Comparison of ENCODE assay signal across 31 cellular contexts in genomic region chr1:220892086-220892376, GRCh38. TPM values are rescaled to one million over a fixed set of nuclear protein-coding genes. Genes with fewer than 3 reads are reported as not detected.
"Had no signal": no experiment of that assay in that cellular context is flagged by ENCODE, and none has a peak within 500 bp of the region (broad histone marks: within the 10 kb centered on the region; RNA-seq: fewer than 3 reads in every experiment).

No MANE protein-coding gene starts in this region.

- H3K27ac ChIP-seq: brain microvascular endothelial cell, esophagus muscularis mucosa, foreskin keratinocyte, pancreas, prostate gland, skin epidermis, VCaP had no signal

- ATAC-seq: foreskin keratinocyte, left cardiac atrium, left ventricle myocardium superior, mucosa of descending colon, pancreas, sciatic nerve had no signal

- H3K27ac Mint-ChIP-seq: activated CD4-positive, alpha-beta memory T cell treated with anti-CD3 and anti-CD28 coated beads for 36 hours; activated CD4-positive, alpha-beta T cell treated with anti-CD3 and anti-CD28 coated beads, Interleukin-2, amount 10 ng/mL, durations not matched to agents 24 days and 14 days; activated naive CD4-positive, alpha-beta T cell treated with anti-CD3 and anti-CD28 coated beads, Interleukin-2, amount 10 ng/mL, durations not matched to agents 7 days and 5 days; activated naive CD8-positive, alpha-beta T cell treated with anti-CD3 and anti-CD28 coated beads, Interleukin-2, amount 10 ng/mL, durations not matched to agents 7 days and 5 days; activated T-helper 1 cell treated with anti-CD3 and anti-CD28 coated beads, Interleukin-12 subunit alpha, Interleukin-12 subunit beta, Interleukin-2, Interleukin-4 antibody, amounts not matched to agents 30 ng/mL and 10 ng/mL and 1 ng/mL, durations not matched to agents 14 hours and 24 hours and 36 hours; endodermal cell; nephron; stimulated activated naive CD8-positive, alpha-beta T cell treated with anti-CD3 and anti-CD28 coated beads, Interleukin-15, Interleukin-2, amounts not matched to agents 100 ng/mL and 50 ng/mL, for 24 hours had no signal

- H3K36me3 ChIP-seq: brain microvascular endothelial cell, esophagus muscularis mucosa, pancreas, prostate gland, thoracic aorta had no signal

- H3K36me3 Mint-ChIP-seq: activated CD4-positive, alpha-beta memory T cell treated with anti-CD3 and anti-CD28 coated beads for 36 hours; activated naive CD4-positive, alpha-beta T cell treated with anti-CD3 and anti-CD28 coated beads, Interleukin-2, amount 10 ng/mL, durations not matched to agents 7 days and 5 days had no signal

- H3K4me3 ChIP-seq: esophagus muscularis mucosa, mucosa of descending colon, pancreas, prostate gland, skin epidermis had no signal

- H3K4me1 ChIP-seq: foreskin keratinocyte, prostate gland had no signal

- H3K4me3 Mint-ChIP-seq: activated CD4-positive, alpha-beta memory T cell treated with anti-CD3 and anti-CD28 coated beads for 36 hours; activated CD4-positive, alpha-beta T cell treated with anti-CD3 and anti-CD28 coated beads, Interleukin-2, amount 10 ng/mL, durations not matched to agents 24 days and 14 days; activated naive CD4-positive, alpha-beta T cell treated with anti-CD3 and anti-CD28 coated beads, Interleukin-2, amount 10 ng/mL, durations not matched to agents 7 days and 5 days; activated naive CD8-positive, alpha-beta T cell treated with anti-CD3 and anti-CD28 coated beads, Interleukin-2, amount 10 ng/mL, durations not matched to agents 7 days and 5 days; activated T-helper 1 cell treated with anti-CD3 and anti-CD28 coated beads, Interleukin-12 subunit alpha, Interleukin-12 subunit beta, Interleukin-2, Interleukin-4 antibody, amounts not matched to agents 30 ng/mL and 10 ng/mL and 1 ng/mL, durations not matched to agents 14 hours and 24 hours and 36 hours; endodermal cell; nephron; stimulated activated naive CD8-positive, alpha-beta T cell treated with anti-CD3 and anti-CD28 coated beads, Interleukin-15, Interleukin-2, amounts not matched to agents 100 ng/mL and 50 ng/mL, for 24 hours had no signal

- H3K9me3 Mint-ChIP-seq: activated CD4-positive, alpha-beta memory T cell treated with anti-CD3 and anti-CD28 coated beads for 36 hours; activated naive CD4-positive, alpha-beta T cell treated with anti-CD3 and anti-CD28 coated beads, Interleukin-2, amount 10 ng/mL, durations not matched to agents 7 days and 5 days had no signal

- H3K9me3 ChIP-seq: esophagus muscularis mucosa, mucosa of descending colon, pancreas, prostate gland, thoracic aorta had no signal

- DNase-seq: activated CD4-positive, alpha-beta memory T cell treated with anti-CD3 and anti-CD28 coated beads for 36 hours; activated CD4-positive, alpha-beta T cell treated with anti-CD3 and anti-CD28 coated beads, Interleukin-2, amount 10 ng/mL, durations not matched to agents 24 days and 14 days; activated CD4-positive, CD25-positive, alpha-beta regulatory T cell treated with anti-CD3 and anti-CD28 coated beads, Interleukin-2, amount 50 U/mL, for 72 hours; activated CD8-positive, alpha-beta memory T cell treated with anti-CD3 and anti-CD28 coated beads, Interleukin-2, amount 50 U/mL, for 4 hours; activated gamma-delta T cell; activated naive CD4-positive, alpha-beta T cell treated with anti-CD3 and anti-CD28 coated beads, Interleukin-2, amount 10 ng/mL, durations not matched to agents 7 days and 5 days; activated naive CD8-positive, alpha-beta T cell treated with anti-CD3 and anti-CD28 coated beads, Interleukin-2, amount 10 ng/mL, durations not matched to agents 7 days and 5 days; activated T-cell treated with anti-CD3 and anti-CD28 coated beads, Interleukin-2, amount 50 U/mL, for 1 hour; brain microvascular endothelial cell; cortex of kidney; foreskin keratinocyte; islet precursor cell; left cardiac atrium; left ventricle myocardium superior; mucosa of descending colon; nucleus accumbens; stimulated activated CD4-positive, alpha-beta T cell treated with anti-CD3 and anti-CD28 coated beads, Interleukin-12 subunit alpha, Interleukin-12 subunit beta, amount 100 ng/mL, for 4 hours; stimulated activated CD4-positive, alpha-beta T cell treated with anti-CD3 and anti-CD28 coated beads, Interleukin-4, amount 100 ng/mL, for 1 hour; trophoblast cell had no signal

RNA-seq across cellular contexts. Expression of gene HLX, which starts 12.8 kb away (rescaled TPM):
- total RNA-seq: activated CD8-positive, alpha-beta memory T cell treated with anti-CD3 and anti-CD28 coated beads for 36 hours; foreskin keratinocyte had no signal
